ENCODE assay signal across 26 cellular contexts in genomic region chr4:78190595-78190994, GRCh38.
"Had no signal": no experiment of that assay in that cellular context is flagged by ENCODE, and none has a peak within 500 bp of the region (broad histone marks: within the 10 kb centered on the region; RNA-seq: fewer than 3 reads in every experiment).

No MANE protein-coding gene starts in this region.

- ATAC-seq: natural killer cell; sciatic nerve; stimulated activated effector memory CD8-positive, alpha-beta T cell treated with anti-CD3 and anti-CD28 coated beads, Interleukin-12 subunit alpha, Interleukin-12 subunit beta, amount 100 ng/mL, for 72 hours had no signal

- H3K9me3 ChIP-seq: neutrophil, right atrium auricular region, uterus had no signal

- H3K36me3 ChIP-seq: left ventricle myocardium inferior, neural progenitor cell, neutrophil, right atrium auricular region, suprapubic skin, thoracic aorta, tibial artery, uterus had no signal

- H3K4me3 Mint-ChIP-seq: mesothelial cell of epicardium; naive B cell; natural killer cell; nephron progenitor cell; neural progenitor cell; stimulated activated effector memory CD8-positive, alpha-beta T cell treated with anti-CD3 and anti-CD28 coated beads, Interleukin-12 subunit alpha, Interleukin-12 subunit beta, amount 100 ng/mL, for 72 hours; stimulated activated naive CD8-positive, alpha-beta T cell treated with anti-CD3 and anti-CD28 coated beads, Interleukin-15, Interleukin-2, amounts not matched to agents 100 ng/mL and 50 ng/mL, for 24 hours; type B pancreatic cell had no signal

- H3K4me1 Mint-ChIP-seq: naive B cell; stimulated activated effector memory CD8-positive, alpha-beta T cell treated with anti-CD3 and anti-CD28 coated beads, Interleukin-12 subunit alpha, Interleukin-12 subunit beta, amount 100 ng/mL, for 72 hours had no signal

- H3K27me3 ChIP-seq: hepatocyte, neural progenitor cell, neutrophil, right atrium auricular region, suprapubic skin, tibial artery, uterus had no signal

- H3K4me3 ChIP-seq: hepatocyte, left ventricle myocardium inferior, lung, neural progenitor cell, right atrium auricular region, skin epidermis, suprapubic skin, thoracic aorta, tibial artery, uterus had no signal

- H3K27ac Mint-ChIP-seq: mesothelial cell of epicardium; naive B cell; natural killer cell; neural progenitor cell; stimulated activated effector memory CD8-positive, alpha-beta T cell treated with anti-CD3 and anti-CD28 coated beads, Interleukin-12 subunit alpha, Interleukin-12 subunit beta, amount 100 ng/mL, for 72 hours; stimulated activated naive CD8-positive, alpha-beta T cell treated with anti-CD3 and anti-CD28 coated beads, Interleukin-15, Interleukin-2, amounts not matched to agents 100 ng/mL and 50 ng/mL, for 24 hours; type B pancreatic cell had no signal

- H3K9me3 Mint-ChIP-seq: stimulated activated naive CD8-positive, alpha-beta T cell treated with anti-CD3 and anti-CD28 coated beads, Interleukin-15, Interleukin-2, amounts not matched to agents 100 ng/mL and 50 ng/mL, for 24 hours; type B pancreatic cell had no signal

- DNase-seq: islet precursor cell; left ventricle myocardium inferior; mesendoderm; naive B cell; natural killer cell; nephron progenitor cell; occipital lobe; stimulated activated CD4-positive, alpha-beta T cell treated with anti-CD3 and anti-CD28 coated beads, Interleukin-12 subunit alpha, Interleukin-12 subunit beta, amount 100 ng/mL, for 4 hours; stimulated activated CD4-positive, alpha-beta T cell treated with anti-CD3 and anti-CD28 coated beads, Interleukin-4, amount 100 ng/mL, for 24 hours; stimulated activated naive CD4-positive, alpha-beta T cell; tibial artery; uterus had no signal

- H3K36me3 Mint-ChIP-seq: natural killer cell; neural progenitor cell; stimulated activated effector memory CD8-positive, alpha-beta T cell treated with anti-CD3 and anti-CD28 coated beads, Interleukin-12 subunit alpha, Interleukin-12 subunit beta, amount 100 ng/mL, for 72 hours; type B pancreatic cell had no signal

- H3K4me1 ChIP-seq: left ventricle myocardium inferior, neural progenitor cell, parathyroid adenoma, right atrium auricular region, suprapubic skin, tibial artery, uterus had no signal

- H3K27me3 Mint-ChIP-seq: naive B cell; stimulated activated naive CD8-positive, alpha-beta T cell treated with anti-CD3 and anti-CD28 coated beads, Interleukin-15, Interleukin-2, amounts not matched to agents 100 ng/mL and 50 ng/mL, for 24 hours; type B pancreatic cell had no signal

- H3K27ac ChIP-seq: hepatocyte, left ventricle myocardium inferior, neural progenitor cell, neutrophil, parathyroid adenoma, right atrium auricular region, skin epidermis, suprapubic skin, thoracic aorta, tibial artery, uterus had no signal
